In genomic region chr4:185051283-185051682, GRCh38 we compare ENCODE assay signal across 13 cellular contexts. TPM values are rescaled to one million over a fixed set of nuclear protein-coding genes. Genes with fewer than 3 reads are reported as not detected.
"Had no signal": no experiment of that assay in that cellular context is flagged by ENCODE, and none has a peak within 500 bp of the region (broad histone marks: within the 10 kb centered on the region; RNA-seq: fewer than 3 reads in every experiment).

No MANE protein-coding gene starts in this region.

RNA-seq across cellular contexts. Expression of gene HELT, which starts 33.0 kb away (rescaled TPM):
- total RNA-seq: activated B cell treated with CpG ODN at 0.5 μM for 24 hours; activated CD4-positive, alpha-beta memory T cell treated with anti-CD3 and anti-CD28 coated beads for 36 hours; activated CD4-positive, alpha-beta memory T cell treated with anti-CD3 and anti-CD28 coated beads, Interleukin-2, amount 10 ng/mL, durations not matched to agents 7 days and 5 days; activated CD4-positive, alpha-beta T cell treated with anti-CD3 and anti-CD28 coated beads for 36 hours; activated CD4-positive, alpha-beta T cell treated with anti-CD3 and anti-CD28 coated beads, Interleukin-2, amount 10 ng/mL, durations not matched to agents 24 days and 14 days; activated CD4-positive, alpha-beta T cell treated with anti-CD3 and anti-CD28 coated beads, Interleukin-2, amount 10 ng/mL, durations not matched to agents 7 days and 5 days; activated CD8-positive, alpha-beta memory T cell treated with anti-CD3 and anti-CD28 coated beads for 36 hours; activated CD8-positive, alpha-beta memory T cell treated with anti-CD3 and anti-CD28 coated beads, Interleukin-2, amount 10 ng/mL, durations not matched to agents 7 days and 5 days; activated CD8-positive, alpha-beta T cell treated with anti-CD3 and anti-CD28 coated beads for 36 hours; activated CD8-positive, alpha-beta T cell treated with anti-CD3 and anti-CD28 coated beads, Interleukin-2, amount 10 ng/mL, durations not matched to agents 7 days and 5 days; T-helper 1 cell treated with Interleukin-12 subunit alpha and Interleukin-12 subunit beta and Interleukin-4 antibody, amounts not matched to agents 30 ng/mL and 1 ng/mL, for 36 hours; T-helper 17 cell; T-helper 2 cell treated with Interferon-gamma antibody and Interleukin-4, amounts not matched to agents 100 ng/mL and 5 ng/mL, for 36 hours had no signal
